In genomic region chr12:22577667-22578066, GRCh38 we compare ENCODE assay signal across 23 cellular contexts.
"Had no signal": no experiment of that assay in that cellular context is flagged by ENCODE, and none has a peak within 500 bp of the region (broad histone marks: within the 10 kb centered on the region; RNA-seq: fewer than 3 reads in every experiment).

No MANE protein-coding gene starts in this region.

- ATAC-seq: activated CD4-positive, CD25-positive, alpha-beta regulatory T cell treated with anti-CD3 and anti-CD28 coated beads, Interleukin-2, amount 50 U/mL, for 24 hours; naive thymus-derived CD8-positive, alpha-beta T cell; right lobe of liver; stimulated activated naive CD8-positive, alpha-beta T cell treated with anti-CD3 and anti-CD28 coated beads, Interleukin-15, Interleukin-2, amounts not matched to agents 100 U/mL and 50 U/mL, for 24 hours had no signal

- H3K4me1 ChIP-seq: ascending aorta, right lobe of liver had no signal

- H3K27me3 ChIP-seq: ascending aorta, right lobe of liver had no signal

- H3K4me3 ChIP-seq: ascending aorta, right lobe of liver, thoracic aorta had no signal

- H3K36me3 ChIP-seq: ascending aorta, right lobe of liver, thoracic aorta had no signal

- DNase-seq: activated CD4-positive, alpha-beta T cell treated with anti-CD3 and anti-CD28 coated beads for 48 hours; activated CD4-positive, alpha-beta T cell treated with anti-CD3 and anti-CD28 coated beads, Interleukin-2, amount 50 U/mL, for 48 hours; activated CD8-positive, alpha-beta memory T cell treated with anti-CD3 and anti-CD28 coated beads, Interleukin-2, amount 50 U/mL, for 4 hours; activated effector memory CD4-positive, alpha-beta T cell treated with anti-CD3 and anti-CD28 coated beads, Interleukin-2, amount 50 U/mL, for 16 hours; activated naive CD4-positive, alpha-beta T cell treated with anti-CD3 and anti-CD28 coated beads for 36 hours; activated naive CD8-positive, alpha-beta T cell treated with anti-CD3 and anti-CD28 coated beads, Interleukin-2, amount 10 ng/mL, durations not matched to agents 7 days and 5 days; activated T-cell treated with anti-CD3 and anti-CD28 coated beads, Interleukin-2, amount 50 U/mL, for 1 hour; caudate nucleus; endodermal cell; head of caudate nucleus; hippocampal formation; midbrain; naive thymus-derived CD8-positive, alpha-beta T cell; nucleus accumbens; right lobe of liver; stimulated activated CD4-positive, alpha-beta T cell treated with anti-CD3 and anti-CD28 coated beads, Interleukin-2, amount 100 ng/mL, for 48 hours; stimulated activated naive CD8-positive, alpha-beta T cell treated with anti-CD3 and anti-CD28 coated beads, Interleukin-15, Interleukin-2, amounts not matched to agents 100 U/mL and 50 U/mL, for 24 hours; T-helper 9 cell; trophoblast cell had no signal

- H3K27ac ChIP-seq: ascending aorta, right lobe of liver, thoracic aorta, VCaP had no signal

- H3K9me3 ChIP-seq: ascending aorta, right lobe of liver, thoracic aorta had no signal
